In genomic region chrX:23964177-23964576, GRCh38 we compare ENCODE assay signal across 20 cellular contexts. TPM values are rescaled to one million over a fixed set of nuclear protein-coding genes. Genes with fewer than 3 reads are reported as not detected.
DNase-seq lines count a peak whose midpoint lies in the region; ATAC-seq, FAIRE-seq and TF ChIP-seq lines count a peak whose summit lies in the region.
"Had no signal": no experiment of that assay in that cellular context is flagged by ENCODE, and none has a peak within 500 bp of the region (broad histone marks: within the 10 kb centered on the region; RNA-seq: fewer than 3 reads in every experiment).

No MANE protein-coding gene starts in this region.

- no peaks in the 10 kb centered on the region for H4K20me1 ChIP-seq in PC-3 (ENCODE audit: low read length)

- ATAC-seq in PC-3 (peak; percentile 61), HG02938 (IDR thresholded peaks at IDR 0.05; ENCODE audit: unreplicated experiment) (no peak)

- H3K36me3 ChIP-seq in PC-3 (ENCODE audit: low read depth, low read length) (no peaks in the 10 kb centered on the region), tibial nerve (no peaks in the 10 kb centered on the region)

- POLR2A ChIA-PET in PC-3 (lab: Charles Lee; ENCODE audit: unreplicated experiment), result no interaction called here

- no peak overlapping the region for H3K4me3 Mint-ChIP-seq in osteocyte (ENCODE audit: unreplicated experiment)
- H3K4me3 Mint-ChIP-seq: B cell; CD4-positive, alpha-beta T cell; H9; HFFc6 had no signal

- no peaks in the 10 kb centered on the region for H3K9me2 ChIP-seq in PC-3 (replicated peaks; ENCODE audit: low read length)

- H3K79me2 ChIP-seq in PC-3 (ENCODE audit: low read length), result no peaks in the 10 kb centered on the region

- TF ChIP-seq CTCF in PC-3 (conservative IDR thresholded peaks at IDR 0.05; ENCODE audit: low read depth, low read length) (no peak), osteocyte (IDR thresholded peaks at IDR 0.05) (no peak), tibial nerve (IDR thresholded peaks at IDR 0.05) (no peak)

- DNase-seq in PC-3 (no peak), iPS-NIHi7 (ENCODE audit: extremely low spot score) (peak; percentile 11), osteocyte (ENCODE audit: extremely low spot score, unreplicated experiment) (peak; percentile 57), tibial nerve (ENCODE audit: low spot score in 2 of 2) (no peak), DMS114 treated with DMSO at 0.1 percent for 48 hours (lab: John Stamatoyannopoulos, UW; ENCODE audit: unreplicated experiment) (no peak), OCI-M1 (lab: John Stamatoyannopoulos, UW) (no peak)
- DNase-seq: C1 segment of cervical spinal cord; Calu3; CD4-positive, alpha-beta T cell; DMS 273 treated with DMSO at 0.1 percent for 48 hours; DMS79; GOT3; H9; HFFc6 had no signal

- TF ChIP-seq POLR2A in tibial nerve (IDR thresholded peaks at IDR 0.05), result no peak

- H3K27me3 ChIP-seq in PC-3 (ENCODE audit: low read length) (no peaks in the 10 kb centered on the region), tibial nerve (no peaks in the 10 kb centered on the region)

- FAIRE-seq in G401.6 (lab: Jason Lieb, UNC), result peak; percentile 37
- FAIRE-seq: GM12891 had no signal

- no peaks in the 10 kb centered on the region for H3K36me3 Mint-ChIP-seq in osteocyte (ENCODE audit: unreplicated experiment)

- no peaks in the 10 kb centered on the region for H3K27me3 Mint-ChIP-seq in osteocyte (ENCODE audit: unreplicated experiment)
- H3K27me3 Mint-ChIP-seq: B cell; CD4-positive, alpha-beta T cell had no signal

- BruUV-seq in PC-3 (replicated peaks; lab: Mats Ljungman, UMichigan), result no TSS peak

- H3K27ac ChIP-seq in PC-3 (ENCODE audit: low read length) (no peak overlapping the region), tibial nerve (no peak overlapping the region)

- H3K4me3 ChIP-seq in PC-3 (ENCODE audit: low read length), result no peak overlapping the region
- H3K4me3 ChIP-seq in tibial nerve, result no peak overlapping the region

- H2AFZ ChIP-seq in PC-3 (ENCODE audit: low read length), result no peak overlapping the region

- TF ChIP-seq EP300 in tibial nerve (IDR thresholded peaks at IDR 0.05), result no peak

- CTCF ChIA-PET in PC-3 (lab: Charles Lee), result no interaction called here

- H3K27ac Mint-ChIP-seq in osteocyte (ENCODE audit: unreplicated experiment), result no peak overlapping the region
- H3K27ac Mint-ChIP-seq: B cell; CD4-positive, alpha-beta T cell; HFFc6 had no signal

- no peak overlapping the region for H3K9ac ChIP-seq in PC-3 (ENCODE audit: low read length)

- H3K9me3 ChIP-seq in PC-3 (ENCODE audit: low read length), result no peaks in the 10 kb centered on the region
- no peaks in the 10 kb centered on the region for H3K9me3 ChIP-seq in tibial nerve

- no peaks in the 10 kb centered on the region for H3K4me1 Mint-ChIP-seq in osteocyte (ENCODE audit: unreplicated experiment)
- H3K4me1 Mint-ChIP-seq: B cell had no signal

- WGBS in tibial nerve, 2 donors, result 44 to 46% methylated on average over 4 of the region's 4 CpGs

- H3K4me2 ChIP-seq in PC-3 (ENCODE audit: low read length), result no peak overlapping the region

- no peaks in the 10 kb centered on the region for H3K9me3 Mint-ChIP-seq in osteocyte (ENCODE audit: unreplicated experiment)
- H3K9me3 Mint-ChIP-seq: HFFc6 had no signal

- intact Hi-C loops in PC-3 (cut with micrococcal nuclease), result no loop called here

- H3K4me1 ChIP-seq in PC-3 (ENCODE audit: insufficient read depth, low read length), result peaks cover 5% of the 10 kb centered on the region; the same call in 1 of the 2 replicates
- H3K4me1 ChIP-seq in tibial nerve, result no peaks in the 10 kb centered on the region

- H3F3A ChIP-seq in PC-3 (ENCODE audit: low read length, unreplicated experiment), result no peaks in the 10 kb centered on the region

RNA-seq across cellular contexts. Expression of gene CXorf58, which starts 56.4 kb away (rescaled TPM):
- not detected in 2 replicates for total RNA-seq in PC-3 (2014; rRNA removed)
- not detected in 2 replicates for total RNA-seq in osteocyte
- 1 to 10 TPM in 1 of 4 donors, under 1 TPM in 1, not detected in 2; 0.22 to 1.5 TPM for total RNA-seq in tibial nerve
- total RNA-seq: A172; B cell; Calu3; CD4-positive, alpha-beta T cell; G401; H9; HFFc6 had no signal

RNA-seq across cellular contexts. Expression of gene APOO, which starts 56.4 kb away (rescaled TPM):
- total RNA-seq in PC-3 (2014; rRNA removed) (30.4 and 34.0 TPM in 2 replicates), osteocyte (35.4 and 47.4 TPM in 2 replicates), tibial nerve (100 to 1,000 TPM in 1 of 4 donors, 10 to 100 TPM in 1, 1 to 10 TPM in 2; 3.9 to 115 (median 9.0) TPM)

Comparison
In these comparisons a context has a peak if more than half of its experiments do, and no peak if none do; other contexts are left out.
1. DNase-seq: peak in iPS-NIHi7 (single experiment) and osteocyte (single experiment); none in PC-3 (single experiment), tibial nerve (0 of 2), DMS114 treated with DMSO at 0.1 percent for 48 hours (single experiment) and OCI-M1 (single experiment).